In the genomic region with DNA sequence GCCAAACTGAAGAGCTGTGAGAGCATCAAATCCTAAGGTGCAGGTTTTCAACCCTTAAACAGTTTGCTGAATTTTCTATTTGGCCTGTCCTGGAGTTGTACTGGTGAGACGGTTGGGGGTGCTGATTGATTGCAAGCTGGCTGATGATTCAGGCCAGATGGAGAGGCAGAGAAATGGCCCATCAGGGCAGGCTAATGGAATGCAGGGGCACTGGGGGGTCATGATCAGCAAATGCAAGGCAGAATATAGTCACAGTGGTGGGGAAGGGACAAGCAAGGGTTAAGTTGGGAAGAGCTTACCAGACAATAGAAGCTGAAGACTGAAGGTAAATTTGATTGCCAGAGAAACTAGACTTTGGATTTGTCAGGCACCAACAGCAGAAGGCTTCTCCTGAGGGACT, we compare ENCODE assay signal across 21 cellular contexts. TPM values are rescaled to one million over a fixed set of nuclear protein-coding genes. Genes with fewer than 3 reads are reported as not detected.
DNase-seq lines count a peak whose midpoint lies in the region; ATAC-seq and TF ChIP-seq lines count a peak whose summit lies in the region.
"Had no signal": no experiment of that assay in that cellular context is flagged by ENCODE, and none has a peak within 500 bp of the region (broad histone marks: within the 10 kb centered on the region; RNA-seq: fewer than 3 reads in every experiment).

No MANE protein-coding gene starts in this region.

- TF ChIP-seq CTCF in GM23338 (conservative IDR thresholded peaks at IDR 0.05; ENCODE audit: low read depth in 2 of 2) (peak in 1 of 2 experiments; percentile 10; a peak in 1 of 4 replicates), WTC11 (IDR thresholded peaks at IDR 0.05) (no peak)

- peaks cover 6% of the 10 kb centered on the region for H3K4me1 ChIP-seq in GM23338 (ENCODE audit: insufficient read depth)
- H3K4me1 ChIP-seq in trophoblast cell (ENCODE audit: control insufficient read depth in 1 of 2, insufficient read depth in 2 of 2, low read length in 2 of 2), result peaks cover 0 to 7% of the 10 kb centered on the region in 2 experiments

- peaks cover 17% of the 10 kb centered on the region for H3K79me1 ChIP-seq in trophoblast cell (ENCODE audit: low read length)

- H3K4me3 ChIP-seq in GM23338 (no peak overlapping the region), trophoblast cell (ENCODE audit: low read depth, low read length) (no peak overlapping the region)
- H3K4me3 ChIP-seq: BLaER1, GM23248, K562 had no signal

- no peak overlapping the region for H3K4ac ChIP-seq in trophoblast cell (ENCODE audit: low read depth, low read length)

- no peaks in the 10 kb centered on the region for H3F3A ChIP-seq in GM23338 (replicated peaks; ENCODE audit: low read depth)

- H3K27me3 ChIP-seq in GM23338 (ENCODE audit: insufficient read depth), result peaks cover 32% of the 10 kb centered on the region
- no peaks in the 10 kb centered on the region for H3K27me3 ChIP-seq in trophoblast cell (ENCODE audit: insufficient read depth, low read length)
- H3K27me3 ChIP-seq: BLaER1 had no signal

- H3K9me2 ChIP-seq in GM23338 (ENCODE audit: insufficient read depth), result no peaks in the 10 kb centered on the region

- H3K4me2 ChIP-seq in GM23338 (no peak overlapping the region), trophoblast cell (ENCODE audit: low read length) (no peak overlapping the region)
- H3K4me2 ChIP-seq: BLaER1 had no signal

- no peak overlapping the region for H2BK12ac ChIP-seq in trophoblast cell (ENCODE audit: low read length)

- WGBS in trophoblast cell (ENCODE audit: extremely low coverage, insufficient coverage, insufficient read length), result no CpG with 5 or more reads among the region's 1 CpG

- no peaks in the 10 kb centered on the region for H4K20me1 ChIP-seq in GM23338 (replicated peaks; ENCODE audit: insufficient read depth)
- H4K20me1 ChIP-seq: BLaER1 had no signal

- H3K27me3 Mint-ChIP-seq in GM23338 (ENCODE audit: insufficient read depth, low read depth, poor library complexity), result peaks cover 7% of the 10 kb centered on the region
- peaks cover 26% of the 10 kb centered on the region for H3K27me3 Mint-ChIP-seq in WTC11 (ENCODE audit: low read depth)
- peaks cover 17% of the 10 kb centered on the region for H3K27me3 Mint-ChIP-seq in activated T-helper 2 cell treated with anti-CD3 and anti-CD28 coated beads, Interferon-gamma antibody, Interleukin-2, Interleukin-4, amounts not matched to agents 10 μg/mL and 5 μg/mL and 100 μg/mL, durations not matched to agents 14 hours and 24 hours and 36 hours (ENCODE audit: low read depth)
- peaks cover 15 to 30% (median 17%) of the 10 kb centered on the region in 3 donors for H3K27me3 Mint-ChIP-seq in immature natural killer cell (ENCODE audit: low read depth in 3 of 3)

- H2AK5ac ChIP-seq in trophoblast cell (ENCODE audit: low read length), result no peak overlapping the region

- H3K79me2 ChIP-seq in GM23338 (replicated peaks; ENCODE audit: insufficient read depth) (no peaks in the 10 kb centered on the region), trophoblast cell (ENCODE audit: control insufficient read depth, insufficient read depth, low read length, poor library complexity) (peaks cover 6% of the 10 kb centered on the region)

- peaks cover 17% of the 10 kb centered on the region for H3K4me1 Mint-ChIP-seq in GM23338
- H3K4me1 Mint-ChIP-seq in WTC11, result peaks cover 21% of the 10 kb centered on the region
- H3K4me1 Mint-ChIP-seq in activated T-helper 2 cell treated with anti-CD3 and anti-CD28 coated beads, Interferon-gamma antibody, Interleukin-2, Interleukin-4, amounts not matched to agents 10 μg/mL and 5 μg/mL and 100 μg/mL, durations not matched to agents 14 hours and 24 hours and 36 hours (ENCODE audit: low read depth), result peaks cover 10% of the 10 kb centered on the region
- H3K4me1 Mint-ChIP-seq in immature natural killer cell, result peaks cover 14 to 42% of the 10 kb centered on the region in 2 donors

- H3K27ac Mint-ChIP-seq in GM23338, result no peak overlapping the region
- H3K27ac Mint-ChIP-seq in WTC11, result no peak overlapping the region
- no peak overlapping the region for H3K27ac Mint-ChIP-seq in activated T-helper 2 cell treated with anti-CD3 and anti-CD28 coated beads, Interferon-gamma antibody, Interleukin-2, Interleukin-4, amounts not matched to agents 10 μg/mL and 5 μg/mL and 100 μg/mL, durations not matched to agents 14 hours and 24 hours and 36 hours
- no peak overlapping the region for H3K27ac Mint-ChIP-seq in immature natural killer cell
- H3K27ac Mint-ChIP-seq: CD4-positive, CD25-positive, alpha-beta regulatory T cell had no signal

- no peak overlapping the region for H3K14ac ChIP-seq in trophoblast cell (ENCODE audit: low read length)

- H3K4me3 Mint-ChIP-seq in GM23338, result no peak overlapping the region
- H3K4me3 Mint-ChIP-seq in WTC11, result no peak overlapping the region
- no peak overlapping the region for H3K4me3 Mint-ChIP-seq in activated T-helper 2 cell treated with anti-CD3 and anti-CD28 coated beads, Interferon-gamma antibody, Interleukin-2, Interleukin-4, amounts not matched to agents 10 μg/mL and 5 μg/mL and 100 μg/mL, durations not matched to agents 14 hours and 24 hours and 36 hours (ENCODE audit: low read depth)
- H3K4me3 Mint-ChIP-seq in immature natural killer cell, result no peak overlapping the region

- no peak overlapping the region for H4K8ac ChIP-seq in trophoblast cell (ENCODE audit: low read depth, low read length)

- no peak overlapping the region for H3K9ac ChIP-seq in trophoblast cell (ENCODE audit: low read length)
- H3K9ac ChIP-seq: BLaER1, GM23248 had no signal

- H2BK5ac ChIP-seq in trophoblast cell (ENCODE audit: low read depth, low read length, poor library complexity), result no peak overlapping the region

- DNase-seq in GM23338 (ENCODE audit: low spot score), result no peak
- DNase-seq in WTC11 (ENCODE audit: low spot score), result no peak
- DNase-seq in iPS-NIHi7 (ENCODE audit: extremely low spot score), result peak; percentile 27
- no peak for DNase-seq in trophoblast cell
- DNase-seq in activated T-helper 2 cell treated with anti-CD3 and anti-CD28 coated beads, Interferon-gamma antibody, Interleukin-2, Interleukin-4, amounts not matched to agents 10 μg/mL and 5 μg/mL and 100 μg/mL, durations not matched to agents 14 hours and 24 hours and 36 hours (ENCODE audit: low spot score), result no peak
- no peak for DNase-seq in activated CD4-positive, alpha-beta T cell treated with anti-CD3 and anti-CD28 coated beads for 48 hours
- DNase-seq in immature natural killer cell, result no peak
- DNase-seq: CD4-positive, CD25-positive, alpha-beta regulatory T cell; GM23248; MV-4-11; NCI-H1105; NCI-H1436 treated with DMSO at 0.1 percent for 48 hours; NCI-H187 treated with DMSO at 0.1 percent for 48 hours; NCI-H524; NCI-H774; SHP77 had no signal

- no peak overlapping the region for H4K91ac ChIP-seq in trophoblast cell (ENCODE audit: low read depth, low read length)

- intact Hi-C loops in activated T-helper 2 cell treated with anti-CD3 and anti-CD28 coated beads, Interferon-gamma antibody, Interleukin-2, Interleukin-4, amounts not matched to agents 10 μg/mL and 5 μg/mL and 100 μg/mL, durations not matched to agents 14 hours and 24 hours and 36 hours (cut with micrococcal nuclease), result no loop called here

- H3K36me3 ChIP-seq in GM23338 (ENCODE audit: insufficient read depth), result 0 out of 2 replicates have a peak, but pooled peaks cover 5% of the 10 kb centered on the region
- H3K36me3 ChIP-seq in trophoblast cell (ENCODE audit: control insufficient read depth in 1 of 2, insufficient read depth in 2 of 2, low read length in 2 of 2), result no peaks in the 10 kb centered on the region
- H3K36me3 ChIP-seq: BLaER1 had no signal

- CTCF ChIA-PET in WTC11 (lab: Charles Lee), result interaction anchor here (0.9 to 1.3 kb wide), 4 partner anchors 13 to 280 kb away, joined by 3 read pairs; no protein-coding TSS in a partner anchor

- H2BK120ac ChIP-seq in trophoblast cell (ENCODE audit: insufficient read depth, low read length, poor library complexity), result no peak overlapping the region

- H3K36me3 Mint-ChIP-seq in GM23338 (ENCODE audit: low read depth), result peaks cover 6% of the 10 kb centered on the region; the same call in 2 of the 3 replicates
- peaks cover 10% of the 10 kb centered on the region for H3K36me3 Mint-ChIP-seq in WTC11
- no peaks in the 10 kb centered on the region for H3K36me3 Mint-ChIP-seq in activated T-helper 2 cell treated with anti-CD3 and anti-CD28 coated beads, Interferon-gamma antibody, Interleukin-2, Interleukin-4, amounts not matched to agents 10 μg/mL and 5 μg/mL and 100 μg/mL, durations not matched to agents 14 hours and 24 hours and 36 hours (ENCODE audit: low read depth)
- peaks cover 0 to 2% (median 0%) of the 10 kb centered on the region in 3 donors for H3K36me3 Mint-ChIP-seq in immature natural killer cell
- H3K36me3 Mint-ChIP-seq: CD4-positive, CD25-positive, alpha-beta regulatory T cell had no signal

- no peaks in the 10 kb centered on the region for H3K9me3 ChIP-seq in trophoblast cell (ENCODE audit: insufficient read depth, low read depth, low read length)

- H3K23ac ChIP-seq in trophoblast cell (ENCODE audit: low read length), result peak overlapping the region; percentile 68

- POLR2A ChIA-PET in WTC11 (lab: Charles Lee), result interaction anchor here (0.7 kb wide), 1 partner anchor 765 kb away, joined by 4 read pairs; no protein-coding TSS in a partner anchor

- no peak overlapping the region for H3K18ac ChIP-seq in trophoblast cell (ENCODE audit: low read length)

- ATAC-seq in GM23338, result no peak
- ATAC-seq in WTC11, result peak; percentile 7; the same call in 1 of the 2 replicates
- ATAC-seq: HCT116, K562, Panc1 had no signal

- H4K12ac ChIP-seq in trophoblast cell (ENCODE audit: low read depth, low read length), result no peak overlapping the region

- H3K9me3 Mint-ChIP-seq in GM23338 (peaks cover 22% of the 10 kb centered on the region), WTC11 (peaks cover 24% of the 10 kb centered on the region), immature natural killer cell (peaks cover 0 to 4% (median 0%) of the 10 kb centered on the region in 6 donors)
- no peaks in the 10 kb centered on the region for H3K9me3 Mint-ChIP-seq in activated T-helper 2 cell treated with anti-CD3 and anti-CD28 coated beads, Interferon-gamma antibody, Interleukin-2, Interleukin-4, amounts not matched to agents 10 μg/mL and 5 μg/mL and 100 μg/mL, durations not matched to agents 14 hours and 24 hours and 36 hours
- H3K9me3 Mint-ChIP-seq: CD4-positive, CD25-positive, alpha-beta regulatory T cell had no signal

- peak overlapping the region; percentile 25; the same call in 1 of the 2 replicates for H2AFZ ChIP-seq in GM23338
- H2AFZ ChIP-seq in trophoblast cell (ENCODE audit: insufficient read depth, low read length, poor library complexity), result no peak overlapping the region
- H2AFZ ChIP-seq: GM23248 had no signal

- H3K27ac ChIP-seq in GM23338 (ENCODE audit: low read depth), result no peak overlapping the region
- H3K27ac ChIP-seq in trophoblast cell (ENCODE audit: low read depth, low read length), result no peak overlapping the region
- H3K27ac ChIP-seq: BLaER1, GM23248, RWPE1 had no signal

RNA-seq across cellular contexts. Expression of a gene that starts 4.2 kb away (rescaled TPM):
- 4.5 and 7.0 TPM in 2 replicates for total RNA-seq in GM23338 (2014; rRNA removed; shearing (Covaris generic))
- polyA plus RNA-seq in GM23338 (2016; fragmentation: Nextera tagmentation; extraction: Ambion mirVana) (6.2 and 6.9 TPM in 2 replicates), immature natural killer cell (not detected)
- 9.1 to 12.3 TPM (median 10.0 TPM) in 3 replicates for total RNA-seq in WTC11 (2021)
- 56.7 and 62.1 TPM in 2 replicates for polyA plus RNA-seq in trophoblast cell (2013)
- total RNA-seq in activated T-helper 2 cell treated with anti-CD3 and anti-CD28 coated beads, Interferon-gamma antibody, Interleukin-2, Interleukin-4, amounts not matched to agents 10 μg/mL and 5 μg/mL and 100 μg/mL, durations not matched to agents 14 hours and 24 hours and 36 hours, result not detected in 2 replicates
- total RNA-seq: CD4-positive, CD25-positive, alpha-beta regulatory T cell; K562 had no signal
- polyA plus RNA-seq: CD4-positive, CD25-positive, alpha-beta regulatory T cell had no signal
